Comparison of ENCODE assay signal across 1 cellular context in genomic region chr10:11824825-11825224, GRCh38.
TF ChIP-seq lines count a peak whose summit lies in the region.

No MANE protein-coding gene starts in this region.

TF ChIP-seq in HepG2, 621 proteins besides CTCF, POLR2A, EP300 and RAD21 (continued from another document):
- TF ChIP-seq AHR (CRISPR knock-in tag; IDR thresholded peaks at IDR 0.05) (no peak), RORA (CRISPR knock-in tag; IDR thresholded peaks at IDR 0.05) (no peak), ZNF562 (CRISPR knock-in tag; IDR thresholded peaks at IDR 0.05; ENCODE audit: borderline replicate concordance) (no peak), ZSCAN20 (CRISPR knock-in tag; IDR thresholded peaks at IDR 0.05; ENCODE audit: borderline replicate concordance) (no peak), THAP9 (CRISPR knock-in tag; IDR thresholded peaks at IDR 0.05; ENCODE audit: borderline replicate concordance) (no peak), NFRKB (IDR thresholded peaks at IDR 0.05) (no peak), TAF1 (CRISPR knock-in tag; IDR thresholded peaks at IDR 0.05) (no peak), ZMYM4 (CRISPR knock-in tag; IDR thresholded peaks at IDR 0.05) (no peak), DPF2 (CRISPR knock-in tag; IDR thresholded peaks at IDR 0.05; ENCODE audit: borderline replicate concordance, low read depth) (no peak)
